Comparison of ENCODE assay signal across 8 cellular contexts in genomic region chr12:68374315-68374982, GRCh38. TPM values are rescaled to one million over a fixed set of nuclear protein-coding genes. Genes with fewer than 3 reads are reported as not detected.
DNase-seq lines count a peak whose midpoint lies in the region; ATAC-seq and TF ChIP-seq lines count a peak whose summit lies in the region.

No MANE protein-coding gene starts in this region.

- peak overlapping the region; percentile 24 for H3K27ac ChIP-seq in CD4-positive, alpha-beta memory T cell (ENCODE audit: low read depth, low read length)
- H3K27ac ChIP-seq in HL-60 (replicated peaks) (peak overlapping the region; percentile 63), spleen (peak overlapping the region in 7 of 8 donors; percentile 9 to 72 (median 46)), upper lobe of right lung (no peak overlapping the region)

- H3K27ac Mint-ChIP-seq in CD4-positive, alpha-beta memory T cell, result peak overlapping the region; percentile 72 to 90 (median 85)
- peak overlapping the region; percentile 96 for H3K27ac Mint-ChIP-seq in activated T-cell treated with anti-CD3 and anti-CD28 coated beads, Interleukin-2, amount 50 U/mL, for 72 hours

- H3K4me1 Mint-ChIP-seq in CD4-positive, alpha-beta memory T cell, result peaks cover 20 to 60% (median 31%) of the 10 kb centered on the region in 4 donors
- peaks cover 67% of the 10 kb centered on the region for H3K4me1 Mint-ChIP-seq in activated T-cell treated with anti-CD3 and anti-CD28 coated beads, Interleukin-2, amount 50 U/mL, for 72 hours (ENCODE audit: low read depth)

- peak overlapping the region in 1 of 2 donors; percentile 4 for H3K4me3 ChIP-seq in CD4-positive, alpha-beta memory T cell (ENCODE audit: low read length in 2 of 2)
- no peak overlapping the region for H3K4me3 ChIP-seq in HL-60 (replicated peaks; ENCODE audit: insufficient read depth, low read length)
- peak overlapping the region in 1 of 8 donors; percentile 17 for H3K4me3 ChIP-seq in spleen
- no peak overlapping the region for H3K4me3 ChIP-seq in upper lobe of right lung

- DNase-seq in CD4-positive, alpha-beta memory T cell, result peak; percentile 43 to 81 (median 64)
- DNase-seq in HL-60 (ENCODE audit: low read depth in 1 of 2, low spot score in 1 of 2), result no peak
- DNase-seq in activated T-cell treated with anti-CD3 and anti-CD28 coated beads, Interleukin-2, amount 50 U/mL, for 72 hours, result peak; percentile 72 to 83
- DNase-seq in spleen, result no peak
- no peak for DNase-seq in NCI-H128 (lab: John Stamatoyannopoulos, UW; ENCODE audit: unreplicated experiment)
- DNase-seq in upper lobe of right lung, result no peak
- no peak for DNase-seq in kidney tubule cell (ENCODE audit: low spot score)

- peaks cover 0 to 2% (median 0%) of the 10 kb centered on the region in 8 donors for H3K9me3 Mint-ChIP-seq in CD4-positive, alpha-beta memory T cell
- no peaks in the 10 kb centered on the region for H3K9me3 Mint-ChIP-seq in activated T-cell treated with anti-CD3 and anti-CD28 coated beads, Interleukin-2, amount 50 U/mL, for 72 hours

- TF ChIP-seq CTCF in HL-60 (IDR thresholded peaks at IDR 0.05; ENCODE audit: insufficient read depth, low read length) (no peak), spleen (IDR thresholded peaks at IDR 0.05 in 8 of 11, conservative IDR thresholded peaks at IDR 0.05 in 3 of 11) (no peak), upper lobe of right lung (IDR thresholded peaks at IDR 0.05) (no peak)

- peaks cover 39% of the 10 kb centered on the region for H3K4me1 ChIP-seq in CD4-positive, alpha-beta memory T cell (ENCODE audit: insufficient read depth, low read length)
- H3K4me1 ChIP-seq in spleen (peaks cover 6 to 93% (median 46%) of the 10 kb centered on the region in 6 donors), upper lobe of right lung (peaks cover 15% of the 10 kb centered on the region)

- POLR2A ChIA-PET in CD4-positive, alpha-beta memory T cell (lab: Charles Lee; ENCODE audit: partially characterized antibody), result interaction anchor here (0.6 to 2.5 kb wide), 13 partner anchors 9 to 434 kb away, joined by 3 to 32 read pairs (median 5); partner anchors contain the start of genes MDM2 and RAP1B

- H3K36me3 ChIP-seq in CD4-positive, alpha-beta memory T cell (ENCODE audit: insufficient read depth, low read length), result no peaks in the 10 kb centered on the region
- no peaks in the 10 kb centered on the region for H3K36me3 ChIP-seq in spleen
- H3K36me3 ChIP-seq in upper lobe of right lung, result no peaks in the 10 kb centered on the region

- peak overlapping the region in 6 of 8 donors; percentile 47 to 77 (median 68) for H3K4me3 Mint-ChIP-seq in CD4-positive, alpha-beta memory T cell
- H3K4me3 Mint-ChIP-seq in activated T-cell treated with anti-CD3 and anti-CD28 coated beads, Interleukin-2, amount 50 U/mL, for 72 hours, result peak overlapping the region; percentile 65 to 77

- ATAC-seq in GM21423 (IDR thresholded peaks at IDR 0.05; ENCODE audit: unreplicated experiment) (peak; percentile 97), upper lobe of right lung (no peak)
- peak; percentile 90 to 91 for ATAC-seq in activated T-cell treated with anti-CD3 and anti-CD28 coated beads, Interleukin-2, amount 50 U/mL, for 72 hours (replicated peaks in 1 of 2)

- H3K27me3 Mint-ChIP-seq in CD4-positive, alpha-beta memory T cell, result no peaks in the 10 kb centered on the region
- H3K27me3 Mint-ChIP-seq in activated T-cell treated with anti-CD3 and anti-CD28 coated beads, Interleukin-2, amount 50 U/mL, for 72 hours (ENCODE audit: low read depth), result no peaks in the 10 kb centered on the region

- intact Hi-C loops in CD4-positive, alpha-beta memory T cell (cut with micrococcal nuclease), result loop anchor here (1.0 to 5.0 kb wide), 3 partner anchors 9 to 78 kb away; partner anchors contain the start of gene MDM1
- intact Hi-C loops in spleen (cut with DNase I; ENCODE audit: low total_unique reads), result no loop called here
- intact Hi-C loops in upper lobe of right lung (cut with DNase I), result no loop called here

- TF ChIP-seq POLR2A in spleen (IDR thresholded peaks at IDR 0.05), result no peak

- no peaks in the 10 kb centered on the region for H3K27me3 ChIP-seq in CD4-positive, alpha-beta memory T cell (ENCODE audit: insufficient read depth, low read length)
- H3K27me3 ChIP-seq in HL-60 (ENCODE audit: insufficient read depth, poor library complexity, severe bottlenecking) (no peaks in the 10 kb centered on the region), spleen (replicated peaks in 1 of 7) (no peaks in the 10 kb centered on the region), upper lobe of right lung (no peaks in the 10 kb centered on the region)

- WGBS in spleen, 5 donors, result 63 to 76% (median 71%) methylated on average over 10 of the region's 10 CpGs

- CTCF ChIA-PET in CD4-positive, alpha-beta memory T cell (lab: Charles Lee; ENCODE audit: partially characterized antibody), result interaction anchor here (0.9 to 1.6 kb wide), 5 partner anchors 9 to 338 kb away, joined by 3 to 8 read pairs (median 4); no protein-coding TSS in a partner anchor

- H3K9me3 ChIP-seq in CD4-positive, alpha-beta memory T cell (ENCODE audit: control insufficient read depth in 1 of 2, low read length in 2 of 2), result no peaks in the 10 kb centered on the region
- H3K9me3 ChIP-seq in spleen (no peaks in the 10 kb centered on the region), upper lobe of right lung (no peaks in the 10 kb centered on the region)

- H3K36me3 Mint-ChIP-seq in CD4-positive, alpha-beta memory T cell, result no peaks in the 10 kb centered on the region
- H3K36me3 Mint-ChIP-seq in activated T-cell treated with anti-CD3 and anti-CD28 coated beads, Interleukin-2, amount 50 U/mL, for 72 hours (ENCODE audit: insufficient read depth in 2 of 2), result peaks cover 0 to 2% of the 10 kb centered on the region in 2 donors

RNA-seq across cellular contexts. Expression of gene MDM1, which starts 42.3 kb away (rescaled TPM):
- total RNA-seq in CD4-positive, alpha-beta memory T cell, result 10 to 100 TPM; 27.0 to 29.4 TPM
- polyA plus RNA-seq in CD4-positive, alpha-beta memory T cell, result 10 to 100 TPM; 11.7 to 13.0 TPM
- 10 to 100 TPM; 19.0 to 27.3 TPM for total RNA-seq in activated T-cell treated with anti-CD3 and anti-CD28 coated beads, Interleukin-2, amount 50 U/mL, for 72 hours
- total RNA-seq in spleen (10 to 100 TPM; 17.6 to 38.9 (median 24.2) TPM), upper lobe of right lung (10.5 TPM)
- polyA plus RNA-seq in spleen, result 10 to 100 TPM; 13.5 to 22.5 (median 13.9) TPM

Comparison
In these comparisons a context has a peak if more than half of its experiments do, and no peak if none do; other contexts are left out.
1. DNase-seq: peak in CD4-positive, alpha-beta memory T cell (5 of 5) and activated T-cell treated with anti-CD3 and anti-CD28 coated beads, Interleukin-2, amount 50 U/mL, for 72 hours (2 of 2); none in HL-60 (0 of 2), spleen (single experiment), NCI-H128 (single experiment), upper lobe of right lung (single experiment) and kidney tubule cell (single experiment).